ENCODE assay signal across 18 cellular contexts in the genomic region with DNA sequence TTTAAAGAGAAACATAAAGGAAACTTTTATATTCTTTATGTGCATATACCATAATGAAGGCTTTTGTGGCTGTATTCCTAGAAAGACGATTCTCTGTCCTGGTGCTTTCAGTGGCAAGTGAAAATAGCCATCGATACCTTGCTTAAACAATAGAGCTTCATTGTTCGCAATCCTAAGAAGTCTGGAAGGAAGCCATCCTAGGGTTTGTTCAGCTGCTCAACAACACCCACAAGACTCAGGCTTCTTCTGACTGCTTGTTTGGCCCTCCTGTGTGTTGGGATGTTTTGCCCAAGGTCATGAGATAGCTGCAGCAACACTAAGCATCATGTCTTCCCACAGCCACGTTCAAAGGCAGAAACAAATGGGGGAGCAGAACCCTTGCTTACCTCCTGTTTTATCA. TPM values are rescaled to one million over a fixed set of nuclear protein-coding genes. Genes with fewer than 3 reads are reported as not detected.
DNase-seq lines count a peak whose midpoint lies in the region; TF ChIP-seq lines count a peak whose summit lies in the region.
"Had no signal": no experiment of that assay in that cellular context is flagged by ENCODE, and none has a peak within 500 bp of the region (broad histone marks: within the 10 kb centered on the region; RNA-seq: fewer than 3 reads in every experiment).

No MANE protein-coding gene starts in this region.

- DNase-seq in LHCN-M2 (ENCODE audit: low read depth) (peak; percentile 40), SK-MEL-5 (ENCODE audit: low read depth, low spot score) (peak; percentile 97), globus pallidus (ENCODE audit: low spot score) (peak; percentile 2), pons (ENCODE audit: low spot score) (peak; percentile 22), midbrain (lab: John Stamatoyannopoulos, UW) (no peak), NCI-H82 (lab: John Stamatoyannopoulos, UW) (no peak), neural progenitor cell (ENCODE audit: low spot score) (no peak)
- no peak for DNase-seq in stimulated activated CD4-positive, alpha-beta T cell treated with anti-CD3 and anti-CD28 coated beads, Interleukin-12 subunit alpha, Interleukin-12 subunit beta, amount 100 ng/mL, for 4 hours
- DNase-seq: CD4-positive, CD25-positive, alpha-beta regulatory T cell; GM23248; H7; Karpas-422; MG63; NCI-H2081; NCI-H2171 treated with DMSO at 0.1 percent for 48 hours; NCI-H524; NCI-H748 treated with DMSO at 0.1 percent for 48 hours had no signal

- H3K9me3 Mint-ChIP-seq in neural progenitor cell, result no peaks in the 10 kb centered on the region

- no peak overlapping the region for H2AFZ ChIP-seq in neural progenitor cell (replicated peaks)
- H2AFZ ChIP-seq: GM23248 had no signal

- H3K36me3 ChIP-seq in neural progenitor cell, result no peaks in the 10 kb centered on the region

- in situ Hi-C loops in SK-MEL-5 (cut with HindIII; ENCODE audit: low pct_unique_long_range_greater_than_20kb, low sequenced_read_pairs), result no loop called here

- H3K4me1 Mint-ChIP-seq in neural progenitor cell, result no peaks in the 10 kb centered on the region

- no peak for TF ChIP-seq CTCF in neural progenitor cell (IDR thresholded peaks at IDR 0.05)

- no peaks in the 10 kb centered on the region for H3K79me2 ChIP-seq in neural progenitor cell (ENCODE audit: low read depth)

- H3K9me3 ChIP-seq in neural progenitor cell (ENCODE audit: low read depth), result no peaks in the 10 kb centered on the region
- H3K9me3 ChIP-seq: MG63 had no signal

- peaks cover 19% of the 10 kb centered on the region for H3K36me3 Mint-ChIP-seq in neural progenitor cell

- no peak overlapping the region for H3K9ac ChIP-seq in neural progenitor cell
- H3K9ac ChIP-seq: BLaER1, GM23248 had no signal

- H3F3A ChIP-seq in neural progenitor cell (ENCODE audit: low read depth), result no peaks in the 10 kb centered on the region

- H3K27me3 Mint-ChIP-seq in neural progenitor cell (ENCODE audit: insufficient read depth, low read depth), result no peaks in the 10 kb centered on the region
- H3K27me3 Mint-ChIP-seq: CD4-positive, CD25-positive, alpha-beta regulatory T cell had no signal

- no peaks in the 10 kb centered on the region for H3K4me1 ChIP-seq in neural progenitor cell
- H3K4me1 ChIP-seq: BLaER1 had no signal

- H3K27me3 ChIP-seq in neural progenitor cell, result no peaks in the 10 kb centered on the region
- H3K27me3 ChIP-seq: BLaER1, MG63 had no signal

- H3K4me2 ChIP-seq in neural progenitor cell, result no peak overlapping the region
- H3K4me2 ChIP-seq: BLaER1 had no signal

- no peak overlapping the region for H3K27ac Mint-ChIP-seq in neural progenitor cell

- H3K27ac ChIP-seq in neural progenitor cell, result no peak overlapping the region
- H3K27ac ChIP-seq: BLaER1, GM23248 had no signal

- H3K4me3 ChIP-seq in neural progenitor cell, result no peak overlapping the region
- H3K4me3 ChIP-seq: BLaER1, GM23248, MG63 had no signal

- no peaks in the 10 kb centered on the region for H4K20me1 ChIP-seq in neural progenitor cell (ENCODE audit: low read depth)
- H4K20me1 ChIP-seq: BLaER1 had no signal

- H3K4me3 Mint-ChIP-seq in neural progenitor cell, result no peak overlapping the region
- H3K4me3 Mint-ChIP-seq: CD4-positive, CD25-positive, alpha-beta regulatory T cell had no signal

RNA-seq across cellular contexts. Expression of gene COX10, which starts 36.1 kb away (rescaled TPM):
- total RNA-seq in LHCN-M2 (2014; rRNA removed) (17.8 and 20.8 TPM in 2 replicates), neural progenitor cell (ENCODE audit: low replicate concordance) (18.0 and 29.1 TPM in 2 replicates)
- polyA plus RNA-seq in LHCN-M2 (2012), result 5.6 TPM
- 33.3 and 35.4 TPM in 2 replicates for total RNA-seq in SK-MEL-5 (2014; rRNA removed; shearing (Covaris generic))
- polyA plus RNA-seq in SK-MEL-5 (2015; cell fraction: cytosol; rRNA removed), result 33.0 and 36.9 TPM in 2 replicates
- 18.5 and 18.6 TPM in 2 replicates for polyA plus RNA-seq in SK-MEL-5 (2015; cell fraction: nucleus; rRNA removed)

Comparison
In these comparisons a context has a peak if more than half of its experiments do, and no peak if none do; other contexts are left out.
1. DNase-seq: peak in LHCN-M2 (single experiment), SK-MEL-5 (single experiment), globus pallidus (single experiment) and pons (single experiment); none in midbrain (single experiment), NCI-H82 (single experiment), neural progenitor cell (single experiment) and stimulated activated CD4-positive, alpha-beta T cell treated with anti-CD3 and anti-CD28 coated beads, Interleukin-12 subunit alpha, Interleukin-12 subunit beta, amount 100 ng/mL, for 4 hours (single experiment).